ENCODE assay signal across 19 cellular contexts in the genomic region with DNA sequence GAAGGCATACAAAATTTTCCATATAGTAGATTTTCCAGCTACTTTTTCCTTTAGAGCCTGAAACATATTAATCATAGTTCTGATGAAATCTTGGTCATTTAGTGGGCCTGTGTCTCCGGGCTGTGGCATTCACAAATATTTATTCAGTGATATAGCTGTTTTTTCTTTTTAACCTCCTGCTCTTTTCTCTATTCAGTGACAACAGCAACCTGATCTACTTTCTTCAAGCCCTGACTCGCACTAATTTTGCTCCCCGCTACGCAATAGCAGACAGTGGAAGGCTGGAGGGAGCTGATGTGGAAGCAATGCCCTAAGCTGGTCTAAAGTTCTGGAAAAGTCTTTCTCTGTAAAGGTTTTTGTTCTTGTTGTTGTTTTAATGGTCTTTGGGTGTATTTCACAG.
DNase-seq lines count a peak whose midpoint lies in the region; ATAC-seq, FAIRE-seq and TF ChIP-seq lines count a peak whose summit lies in the region.
"Had no signal": no experiment of that assay in that cellular context is flagged by ENCODE, and none has a peak within 500 bp of the region (broad histone marks: within the 10 kb centered on the region; RNA-seq: fewer than 3 reads in every experiment).

No MANE protein-coding gene starts in this region.

- intact Hi-C loops in transverse colon (cut with DNase I; ENCODE audit: low total_unique reads): no loop called here
- intact Hi-C loops in testis (cut with DNase I; ENCODE audit: low total_unique reads): no loop called here

- no peaks in the 10 kb centered on the region for H3K9me3 ChIP-seq in transverse colon
- no peaks in the 10 kb centered on the region for H3K9me3 ChIP-seq in T-helper 17 cell (ENCODE audit: control insufficient read depth, low read length, poor library complexity, severe bottlenecking)
- no peaks in the 10 kb centered on the region for H3K9me3 ChIP-seq in testis
- H3K9me3 ChIP-seq: neutrophil had no signal

- H3K36me3 ChIP-seq in transverse colon (no peaks in the 10 kb centered on the region), testis (ENCODE audit: low read depth, missing control alignments) (no peaks in the 10 kb centered on the region)
- H3K36me3 ChIP-seq: neutrophil had no signal

- TF ChIP-seq EP300 in transverse colon (IDR thresholded peaks at IDR 0.05; ENCODE audit: low read depth): no peak

- no peaks in the 10 kb centered on the region for H3K4me1 Mint-ChIP-seq in T-helper 17 cell

- H3K4me1 ChIP-seq in transverse colon (peaks cover 0 to 15% (median 3%) of the 10 kb centered on the region in 4 donors), testis (no peaks in the 10 kb centered on the region)

- no peak overlapping the region for H3K27ac Mint-ChIP-seq in T-helper 17 cell
- H3K27ac Mint-ChIP-seq: activated naive CD8-positive, alpha-beta T cell had no signal

- no peaks in the 10 kb centered on the region for H3K36me3 Mint-ChIP-seq in T-helper 17 cell (ENCODE audit: low read depth)
- H3K36me3 Mint-ChIP-seq: activated naive CD8-positive, alpha-beta T cell had no signal

- TF ChIP-seq CTCF in transverse colon (IDR thresholded peaks at IDR 0.05) (no peak), testis (IDR thresholded peaks at IDR 0.05) (no peak)

- TF ChIP-seq POLR2A in transverse colon (IDR thresholded peaks at IDR 0.05) (no peak), testis (IDR thresholded peaks at IDR 0.05) (no peak)

- no peak for ATAC-seq in T-helper 17 cell
- ATAC-seq: activated CD4-positive, CD25-positive, alpha-beta regulatory T cell treated with anti-CD3 and anti-CD28 coated beads, Interleukin-2, amount 50 U/mL, for 24 hours had no signal

- no peaks in the 10 kb centered on the region for H3K27me3 Mint-ChIP-seq in T-helper 17 cell
- H3K27me3 Mint-ChIP-seq: activated naive CD8-positive, alpha-beta T cell had no signal

- no peak for FAIRE-seq in urothelium cell line (lab: Jason Lieb, UNC)
- FAIRE-seq: D721Med had no signal

- H3K27me3 ChIP-seq in transverse colon: no peaks in the 10 kb centered on the region
- no peaks in the 10 kb centered on the region for H3K27me3 ChIP-seq in testis
- H3K27me3 ChIP-seq: neutrophil had no signal

- H3K27ac ChIP-seq in transverse colon (no peak overlapping the region), testis (no peak overlapping the region)
- H3K27ac ChIP-seq: HL-60, neutrophil had no signal

- WGBS in transverse colon (ENCODE audit: low coverage in 1 of 2), 2 donors: 75 to 100% methylated on average over 1 to 4 of the region's 4 CpGs
- 79 to 82% methylated on average over 4 of the region's 4 CpGs for WGBS in testis, 2 donors

- H3K4me3 ChIP-seq in transverse colon: no peak overlapping the region
- H3K4me3 ChIP-seq in testis: no peak overlapping the region
- H3K4me3 ChIP-seq: skin epidermis had no signal

- peak; percentile 62 for DNase-seq in NCI-H748 (lab: John Stamatoyannopoulos, UW; ENCODE audit: unreplicated experiment)
- no peak for DNase-seq in NCI-H748 treated with DMSO at 0.1 percent for 48 hours (lab: John Stamatoyannopoulos, UW)
- DNase-seq in SHP77 (lab: John Stamatoyannopoulos, UW): peak; percentile 25 to 56
- peak; percentile 35 for DNase-seq in fibroblast of peridontal ligament (ENCODE audit: extremely low read depth)
- DNase-seq in transverse colon: no peak
- no peak for DNase-seq in T-helper 17 cell
- DNase-seq in urothelium cell line (ENCODE audit: low spot score): no peak
- no peak for DNase-seq in testis
- DNase-seq: activated CD8-positive, alpha-beta memory T cell treated with anti-CD3 and anti-CD28 coated beads, Interleukin-2, amount 50 U/mL, for 48 hours; Kasumi-1; NCI-H2029; stimulated activated naive CD8-positive, alpha-beta T cell treated with anti-CD3 and anti-CD28 coated beads, Interleukin-15, Interleukin-2, amounts not matched to agents 100 U/mL and 50 U/mL, for 24 hours; SW 1271 had no signal

- H3K4me3 Mint-ChIP-seq in T-helper 17 cell: no peak overlapping the region
- H3K4me3 Mint-ChIP-seq: activated naive CD8-positive, alpha-beta T cell had no signal

- in situ Hi-C loops in transverse colon (cut with MboI; ENCODE audit: low pct_ligation_motif_present in 1 of 4, low pct_unique_long_range_greater_than_20kb in 1 of 4, low sequenced_read_pairs in 3 of 4): no loop called here

Comparison
In these comparisons a context has a peak if more than half of its experiments do, and no peak if none do; other contexts are left out.
1. DNase-seq: peak in NCI-H748 (single experiment), SHP77 (2 of 2) and fibroblast of peridontal ligament (single experiment); none in NCI-H748 treated with DMSO at 0.1 percent for 48 hours (single experiment), transverse colon (single experiment), T-helper 17 cell (0 of 3), urothelium cell line (single experiment) and testis (single experiment).